Comparison of ENCODE assay signal across 8 cellular contexts in the genomic region with DNA sequence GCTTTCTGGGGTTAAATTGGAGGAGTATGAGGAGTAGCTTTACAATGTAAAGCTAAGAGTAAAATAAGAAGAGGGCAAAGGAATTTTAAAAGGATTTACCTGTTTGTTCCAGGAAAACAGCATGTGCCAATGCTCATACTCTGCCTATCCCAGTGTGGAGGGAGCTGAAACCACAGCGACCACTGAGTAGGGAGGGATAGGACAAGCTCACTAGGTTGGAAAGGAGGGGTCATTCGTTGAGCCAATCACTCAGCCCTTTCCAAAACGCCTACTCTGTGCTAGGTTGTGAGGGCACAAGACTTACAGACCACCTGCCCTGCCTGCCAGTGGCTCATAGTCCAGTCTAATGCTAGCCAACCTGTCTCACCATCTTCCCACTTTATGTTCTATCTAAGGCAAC. TPM values are rescaled to one million over a fixed set of nuclear protein-coding genes. Genes with fewer than 3 reads are reported as not detected.
DNase-seq lines count a peak whose midpoint lies in the region; ATAC-seq and TF ChIP-seq lines count a peak whose summit lies in the region.

No MANE protein-coding gene starts in this region.

- peaks cover 10% of the 10 kb centered on the region for H3K4me1 ChIP-seq in HUES64 (ENCODE audit: insufficient read depth, low read length)
- peaks cover 14 to 34% of the 10 kb centered on the region in 2 donors for H3K4me1 ChIP-seq in ascending aorta
- peaks cover 7% of the 10 kb centered on the region for H3K4me1 ChIP-seq in mesendoderm (ENCODE audit: control insufficient read depth, low read depth, low read length)

- H3K9ac ChIP-seq in HUES64 (ENCODE audit: low read depth, low read length) (peak overlapping the region; percentile 97), mesendoderm (ENCODE audit: low read length) (peak overlapping the region; percentile 88)

- H3K27me3 ChIP-seq in HUES64 (ENCODE audit: insufficient read depth, low read length) (no peaks in the 10 kb centered on the region), ascending aorta (no peaks in the 10 kb centered on the region), mesendoderm (ENCODE audit: insufficient read depth, low read length, poor library complexity) (no peaks in the 10 kb centered on the region)

- peaks cover 45% of the 10 kb centered on the region for H3K79me2 ChIP-seq in mesendoderm (ENCODE audit: control insufficient read depth, insufficient read depth, low read length)

- intact Hi-C loops in ascending aorta (cut with DNase I) = no loop called here

- peak overlapping the region; percentile 93 for H3K56ac ChIP-seq in mesendoderm (ENCODE audit: low read length)

- H4K8ac ChIP-seq in mesendoderm (ENCODE audit: low read depth, low read length) = no peak overlapping the region

- H3K79me1 ChIP-seq in mesendoderm (ENCODE audit: low read length) = peaks cover 12% of the 10 kb centered on the region

- no peak for DNase-seq in AG04449 (ENCODE audit: low read depth, low spot score)
- DNase-seq in ascending aorta (ENCODE audit: low spot score in 2 of 2) = no peak
- DNase-seq in mesendoderm = peak; percentile 73

- no peak overlapping the region for H3K4ac ChIP-seq in mesendoderm (ENCODE audit: low read depth, low read length)

- H2AK5ac ChIP-seq in mesendoderm (ENCODE audit: low read length) = no peak overlapping the region

- H3K9me3 ChIP-seq in HUES64 (ENCODE audit: insufficient read depth, low read depth, low read length) (no peaks in the 10 kb centered on the region), ascending aorta (no peaks in the 10 kb centered on the region)

- H2BK120ac ChIP-seq in mesendoderm (ENCODE audit: low read depth, low read length) = no peak overlapping the region

- H4K5ac ChIP-seq in mesendoderm (ENCODE audit: low read length) = no peak overlapping the region

- no peak overlapping the region for H2BK15ac ChIP-seq in mesendoderm (replicated peaks; ENCODE audit: low read depth)

- H3K27ac ChIP-seq in HUES64 (ENCODE audit: low read depth, low read length) = peak overlapping the region; percentile 99
- peak overlapping the region; percentile 93 to 94 for H3K27ac ChIP-seq in ascending aorta
- no peak overlapping the region for H3K27ac ChIP-seq in mesendoderm (ENCODE audit: low read depth, low read length)

- no peak for TF ChIP-seq CTCF in AG04449 (IDR thresholded peaks at IDR 0.05; ENCODE audit: insufficient read depth, low read length, missing control alignments)
- no peak for TF ChIP-seq CTCF in ascending aorta (IDR thresholded peaks at IDR 0.05)

- no peak overlapping the region for H2BK5ac ChIP-seq in mesendoderm (ENCODE audit: low read length)

- H3K4me3 ChIP-seq in AG04449 (ENCODE audit: low read depth, low read length) (peak overlapping the region; percentile 99; the same call in 1 of the 2 replicates), HUES64 (ENCODE audit: low read length) (peak overlapping the region; percentile 93), ascending aorta (peak overlapping the region; percentile 88 to 91), mesendoderm (ENCODE audit: low read length) (peak overlapping the region; percentile 58)

- peak overlapping the region; percentile 85 for H3K4me2 ChIP-seq in mesendoderm (ENCODE audit: low read length)

- POLR2A ChIA-PET in AG04449 (lab: Yijun Ruan, JAX) = interaction anchor here (1.1 to 3.0 kb wide), 4 partner anchors 45 to 207 kb away, joined by 3 to 15 read pairs (median 5); partner anchors contain the start of genes CNP and DHX58

- H3K36me3 ChIP-seq in HUES64 (ENCODE audit: insufficient read depth, low read length) (peaks cover 19% of the 10 kb centered on the region), ascending aorta (peaks cover 15 to 18% of the 10 kb centered on the region in 2 donors), mesendoderm (ENCODE audit: control insufficient read depth, insufficient read depth, low read length) (peaks cover 2% of the 10 kb centered on the region)

- no peak overlapping the region for H3K18ac ChIP-seq in mesendoderm (ENCODE audit: low read length)

- no peak overlapping the region for H3K23ac ChIP-seq in mesendoderm (ENCODE audit: low read length)

- CTCF ChIA-PET in AG04449 (lab: Yijun Ruan, JAX) = interaction anchor here (0.7 to 20.7 kb wide), 18 partner anchors 9 to 590 kb away, joined by 3 to 451 read pairs (median 4); partner anchors contain the start of genes CNP, DHX58, HSPB9 and KAT2A

- 38% methylated on average over 3 of the region's 3 CpGs for WGBS in HUES64
- WGBS in mesendoderm (ENCODE audit: extremely low coverage, insufficient coverage, low lambda C conversion rate) = no CpG with 5 or more reads among the region's 3 CpGs

- ATAC-seq in HG02870 (IDR thresholded peaks at IDR 0.05; ENCODE audit: unreplicated experiment) (no peak), HG02981 (IDR thresholded peaks at IDR 0.05; ENCODE audit: unreplicated experiment) (no peak), GM19455 (IDR thresholded peaks at IDR 0.05; ENCODE audit: unreplicated experiment) (no peak), GM19467 (IDR thresholded peaks at IDR 0.05; ENCODE audit: unreplicated experiment) (no peak)

RNA-seq across cellular contexts. Expression of gene DNAJC7, which starts 1.1 kb away (rescaled TPM):
- polyA plus RNA-seq in HUES64 (2013, experiment 1 of 2) = 120 TPM
- 94.7 TPM for polyA plus RNA-seq in HUES64 (2013, experiment 2 of 2)
- 79.7 TPM for total RNA-seq in ascending aorta
- 157 TPM for polyA plus RNA-seq in mesendoderm (2013, experiment 1 of 2)
- polyA plus RNA-seq in mesendoderm (2013, experiment 2 of 2) = 150 TPM

RNA-seq across cellular contexts. Expression of gene NKIRAS2, which starts 1.6 kb away (rescaled TPM):
- polyA plus RNA-seq in HUES64 (2013, experiment 1 of 2) = 34.5 TPM
- polyA plus RNA-seq in HUES64 (2013, experiment 2 of 2) = 35.7 TPM
- total RNA-seq in ascending aorta = 63.6 TPM
- polyA plus RNA-seq in mesendoderm (2013, experiment 1 of 2) = 43.6 TPM
- 42.4 TPM for polyA plus RNA-seq in mesendoderm (2013, experiment 2 of 2)

RNA-seq across cellular contexts. Expression of gene C17orf113, which starts 32.1 kb away (rescaled TPM):
- polyA plus RNA-seq in HUES64 (2013, experiment 1 of 2) = 0.55 TPM
- polyA plus RNA-seq in HUES64 (2013, experiment 2 of 2) = 1.3 TPM
- total RNA-seq in ascending aorta = 0.21 TPM
- 0.29 TPM for polyA plus RNA-seq in mesendoderm (2013, experiment 1 of 2)
- polyA plus RNA-seq in mesendoderm (2013, experiment 2 of 2) = 0.20 TPM

RNA-seq across cellular contexts. Expression of gene CNP, which starts 51.7 kb away (rescaled TPM):
- 39.6 TPM for polyA plus RNA-seq in HUES64 (2013, experiment 1 of 2)
- polyA plus RNA-seq in HUES64 (2013, experiment 2 of 2) = 43.6 TPM
- total RNA-seq in ascending aorta = 72.9 TPM
- 21.5 TPM for polyA plus RNA-seq in mesendoderm (2013, experiment 1 of 2)
- 21.6 TPM for polyA plus RNA-seq in mesendoderm (2013, experiment 2 of 2)
